In the genomic region with DNA sequence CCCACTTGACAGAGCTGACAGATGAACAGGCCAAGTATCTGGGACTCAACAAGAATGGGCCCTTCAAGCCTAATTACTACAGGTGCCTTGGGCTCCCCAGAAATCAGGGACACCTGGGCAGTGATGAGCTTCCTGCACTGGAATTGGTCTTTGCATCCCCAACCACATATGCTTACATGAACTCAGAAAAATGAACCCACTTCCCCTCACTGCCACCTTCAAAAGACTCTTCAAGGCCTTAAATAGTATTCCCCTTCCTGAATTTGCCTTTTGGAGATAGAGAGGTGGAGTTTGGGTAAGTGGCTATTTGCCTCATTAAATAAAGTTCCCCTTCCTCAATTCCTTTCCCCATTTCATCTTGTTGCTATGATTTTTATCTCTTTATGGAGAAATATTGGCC, we compare ENCODE assay signal across 25 cellular contexts.
"Had no signal": no experiment of that assay in that cellular context is flagged by ENCODE, and none has a peak within 500 bp of the region (broad histone marks: within the 10 kb centered on the region; RNA-seq: fewer than 3 reads in every experiment).

No MANE protein-coding gene starts in this region.

- H3K27me3 Mint-ChIP-seq: activated CD4-positive, alpha-beta memory T cell treated with anti-CD3 and anti-CD28 coated beads for 36 hours; activated CD4-positive, alpha-beta T cell treated with anti-CD3 and anti-CD28 coated beads, Interleukin-2, amount 10 ng/mL, durations not matched to agents 24 days and 14 days; activated naive CD8-positive, alpha-beta T cell had no signal

- H3K27me3 ChIP-seq: brain microvascular endothelial cell, cardiac muscle cell, Peyer's patch, SJCRH30 had no signal

- H3K4me3 ChIP-seq: cardiac muscle cell, Peyer's patch, SJCRH30 had no signal

- H3K4me1 ChIP-seq: Peyer's patch, SJCRH30 had no signal

- H3K4me3 Mint-ChIP-seq: activated CD4-positive, alpha-beta memory T cell treated with anti-CD3 and anti-CD28 coated beads for 36 hours; activated CD4-positive, alpha-beta T cell treated with anti-CD3 and anti-CD28 coated beads, Interleukin-2, amount 10 ng/mL, durations not matched to agents 24 days and 14 days; activated naive CD8-positive, alpha-beta T cell; activated T-helper 1 cell treated with anti-CD3 and anti-CD28 coated beads, Interleukin-12 subunit alpha, Interleukin-12 subunit beta, Interleukin-2, Interleukin-4 antibody, amounts not matched to agents 30 ng/mL and 10 ng/mL and 1 ng/mL, durations not matched to agents 14 hours and 24 hours and 36 hours; WTC11 had no signal

- H3K4me1 Mint-ChIP-seq: WTC11 had no signal

- H3K27ac Mint-ChIP-seq: activated CD4-positive, alpha-beta memory T cell treated with anti-CD3 and anti-CD28 coated beads for 36 hours; activated CD4-positive, alpha-beta T cell treated with anti-CD3 and anti-CD28 coated beads, Interleukin-2, amount 10 ng/mL, durations not matched to agents 24 days and 14 days; activated naive CD8-positive, alpha-beta T cell; activated T-helper 1 cell treated with anti-CD3 and anti-CD28 coated beads, Interleukin-12 subunit alpha, Interleukin-12 subunit beta, Interleukin-2, Interleukin-4 antibody, amounts not matched to agents 30 ng/mL and 10 ng/mL and 1 ng/mL, durations not matched to agents 14 hours and 24 hours and 36 hours; WTC11 had no signal

- DNase-seq: activated CD4-positive, alpha-beta memory T cell treated with anti-CD3 and anti-CD28 coated beads for 36 hours; activated CD4-positive, alpha-beta T cell treated with anti-CD3 and anti-CD28 coated beads, Interleukin-2, amount 10 ng/mL, durations not matched to agents 24 days and 14 days; activated CD4-positive, CD25-positive, alpha-beta regulatory T cell treated with anti-CD3 and anti-CD28 coated beads, Interleukin-2, amount 50 U/mL, for 72 hours; activated CD8-positive, alpha-beta memory T cell treated with anti-CD3 and anti-CD28 coated beads for 24 hours; activated effector memory CD4-positive, alpha-beta T cell treated with Interleukin-2 at 50 U/mL for 16 hours; activated naive CD4-positive, alpha-beta T cell; amygdala; brain microvascular endothelial cell; Karpas-422; NCI-H1105 treated with DMSO at 0.1 percent for 48 hours; NCI-H1436 treated with DMSO at 0.1 percent for 48 hours; NCI-H187; NCI-H2081 treated with DMSO at 0.1 percent for 48 hours; NCI-H446; NCI-H524; Peyer's patch; Right ventricle myocardium superior; SJCRH30; SW 1271 had no signal

- H3K36me3 ChIP-seq: brain microvascular endothelial cell, cardiac muscle cell, SJCRH30 had no signal

- H3K9me3 ChIP-seq: Peyer's patch, SJCRH30 had no signal

- H3K9me3 Mint-ChIP-seq: activated CD4-positive, alpha-beta memory T cell treated with anti-CD3 and anti-CD28 coated beads for 36 hours; activated CD4-positive, alpha-beta T cell treated with anti-CD3 and anti-CD28 coated beads, Interleukin-2, amount 10 ng/mL, durations not matched to agents 24 days and 14 days; activated T-helper 1 cell treated with anti-CD3 and anti-CD28 coated beads, Interleukin-12 subunit alpha, Interleukin-12 subunit beta, Interleukin-2, Interleukin-4 antibody, amounts not matched to agents 30 ng/mL and 10 ng/mL and 1 ng/mL, durations not matched to agents 14 hours and 24 hours and 36 hours; WTC11 had no signal

- ATAC-seq: SK-N-SH treated with all-trans-retinoic acid at 6 μM for 48 hours, WTC11 had no signal

- H3K27ac ChIP-seq: brain microvascular endothelial cell, cardiac muscle cell, Peyer's patch, RWPE1, SJCRH30 had no signal
